In genomic region chr10:5560142-5560843, GRCh38 we compare ENCODE assay signal across 16 cellular contexts. TPM values are rescaled to one million over a fixed set of nuclear protein-coding genes. Genes with fewer than 3 reads are reported as not detected.
DNase-seq lines count a peak whose midpoint lies in the region; ATAC-seq and TF ChIP-seq lines count a peak whose summit lies in the region.
"Had no signal": no experiment of that assay in that cellular context is flagged by ENCODE, and none has a peak within 500 bp of the region (broad histone marks: within the 10 kb centered on the region; RNA-seq: fewer than 3 reads in every experiment).

No MANE protein-coding gene starts in this region.

- H3F3A ChIP-seq in GM23338 (replicated peaks; ENCODE audit: low read depth), result no peaks in the 10 kb centered on the region

- no peaks in the 10 kb centered on the region for H3K36me3 ChIP-seq in GM23338 (ENCODE audit: insufficient read depth)
- H3K36me3 ChIP-seq in SK-N-MC (ENCODE audit: insufficient read depth, low read length), result no peaks in the 10 kb centered on the region
- H3K36me3 ChIP-seq in hepatocyte (replicated peaks; ENCODE audit: insufficient read depth, low read depth), result no peaks in the 10 kb centered on the region
- H3K36me3 ChIP-seq in gastrocnemius medialis, result no peaks in the 10 kb centered on the region

- H3K4me3 ChIP-seq in GM23338, result no peak overlapping the region
- peak overlapping the region; percentile 36; the same call in 1 of the 2 replicates for H3K4me3 ChIP-seq in SK-N-MC
- H3K4me3 ChIP-seq in hepatocyte, result no peak overlapping the region
- H3K4me3 ChIP-seq in gastrocnemius medialis, result no peak overlapping the region

- H4K20me1 ChIP-seq in GM23338 (replicated peaks; ENCODE audit: insufficient read depth), result no peaks in the 10 kb centered on the region
- no peaks in the 10 kb centered on the region for H4K20me1 ChIP-seq in hepatocyte (ENCODE audit: insufficient read depth, poor library complexity, severe bottlenecking)

- H3K9me3 ChIP-seq in SK-N-MC (ENCODE audit: low read depth, low read length) (no peaks in the 10 kb centered on the region), hepatocyte (ENCODE audit: low read depth) (no peaks in the 10 kb centered on the region), gastrocnemius medialis (no peaks in the 10 kb centered on the region)

- H2AFZ ChIP-seq in GM23338 (peak overlapping the region; percentile 14; the same call in 1 of the 2 replicates), hepatocyte (no peak overlapping the region)

- H3K27me3 Mint-ChIP-seq in GM23338 (ENCODE audit: insufficient read depth, low read depth, poor library complexity), result peaks cover 2% of the 10 kb centered on the region

- H3K27ac ChIP-seq in GM23338 (ENCODE audit: low read depth) (no peak overlapping the region), SK-N-MC (peak overlapping the region; percentile 57), hepatocyte (peak overlapping the region; percentile 60), gastrocnemius medialis (no peak overlapping the region)
- H3K27ac ChIP-seq: C4-2B had no signal

- in situ Hi-C loops in gastrocnemius medialis (cut with MboI; ENCODE audit: low sequenced_read_pairs in 4 of 4) (no loop called here), GM13976 (cut with MboI; ENCODE audit: low sequenced_read_pairs, unreplicated experiment) (no loop called here)

- no peaks in the 10 kb centered on the region; the same call in 1 of the 2 replicates for H3K9me2 ChIP-seq in GM23338 (ENCODE audit: insufficient read depth)
- no peaks in the 10 kb centered on the region for H3K9me2 ChIP-seq in hepatocyte (replicated peaks; ENCODE audit: insufficient read depth)

- no peak for DNase-seq in GM23338 (ENCODE audit: low spot score)
- no peak for DNase-seq in SK-N-MC (ENCODE audit: low read depth, low spot score)
- no peak for DNase-seq in hepatocyte (ENCODE audit: low spot score)
- DNase-seq in posterior vena cava (ENCODE audit: low spot score), result peak; percentile 42
- no peak for DNase-seq in gastrocnemius medialis
- no peak for DNase-seq in DMS 273 treated with DMSO at 0.1 percent for 48 hours (lab: John Stamatoyannopoulos, UW)
- DNase-seq in GM13976 (ENCODE audit: low spot score), result no peak
- no peak for DNase-seq in NK-92 (lab: John Stamatoyannopoulos, UW; ENCODE audit: unreplicated experiment)
- DNase-seq: DND-41, foreskin melanocyte, natural killer cell, NCI-H1694 treated with DMSO at 0.1 percent for 48 hours, NCI-H748 treated with DMSO at 0.1 percent for 48 hours had no signal

- no peaks in the 10 kb centered on the region for H3K9me3 Mint-ChIP-seq in GM23338
- H3K9me3 Mint-ChIP-seq: IgD-negative memory B cell; natural killer cell; stimulated activated naive CD8-positive, alpha-beta T cell treated with anti-CD3 and anti-CD28 coated beads, Interleukin-15, amount 100 ng/mL, for 72 hours had no signal

- intact Hi-C loops in posterior vena cava (cut with DNase I) (no loop called here), gastrocnemius medialis (cut with DNase I; ENCODE audit: low total_unique reads) (no loop called here)

- H3K36me3 Mint-ChIP-seq in GM23338 (ENCODE audit: low read depth), result no peaks in the 10 kb centered on the region; the same call in 2 of the 3 replicates
- H3K36me3 Mint-ChIP-seq: IgD-negative memory B cell, natural killer cell had no signal

- no peak overlapping the region for H3K9ac ChIP-seq in SK-N-MC (ENCODE audit: insufficient read length)

- H3K4me1 ChIP-seq in GM23338 (ENCODE audit: insufficient read depth) (peaks cover 3% of the 10 kb centered on the region; the same call in 1 of the 2 replicates), hepatocyte (ENCODE audit: insufficient read depth) (peaks cover 27% of the 10 kb centered on the region), gastrocnemius medialis (no peaks in the 10 kb centered on the region)

- peaks cover 17% of the 10 kb centered on the region for H3K4me1 Mint-ChIP-seq in GM23338

- 69% methylated on average over 10 of the region's 10 CpGs for WGBS in hepatocyte (ENCODE audit: low lambda C conversion rate, missing lambda C conversion rate)

- no peak overlapping the region for H3K27ac Mint-ChIP-seq in GM23338
- H3K27ac Mint-ChIP-seq: natural killer cell; stimulated activated naive CD8-positive, alpha-beta T cell treated with anti-CD3 and anti-CD28 coated beads, Interleukin-15, amount 100 ng/mL, for 72 hours had no signal

- no peak overlapping the region for H3K4me3 Mint-ChIP-seq in GM23338
- H3K4me3 Mint-ChIP-seq: IgD-negative memory B cell; natural killer cell; stimulated activated naive CD8-positive, alpha-beta T cell treated with anti-CD3 and anti-CD28 coated beads, Interleukin-15, amount 100 ng/mL, for 72 hours had no signal

- H3K79me2 ChIP-seq in GM23338 (replicated peaks; ENCODE audit: insufficient read depth) (no peaks in the 10 kb centered on the region), hepatocyte (no peaks in the 10 kb centered on the region)

- ATAC-seq in GM23338 (no peak), gastrocnemius medialis (no peak)
- ATAC-seq: natural killer cell; stimulated activated naive CD8-positive, alpha-beta T cell treated with anti-CD3 and anti-CD28 coated beads, Interleukin-15, amount 100 ng/mL, for 72 hours had no signal

- TF ChIP-seq POLR2A in gastrocnemius medialis (IDR thresholded peaks at IDR 0.05), result no peak

- H3K4me2 ChIP-seq in GM23338 (no peak overlapping the region), hepatocyte (no peak overlapping the region)

- TF ChIP-seq CTCF in GM23338 (conservative IDR thresholded peaks at IDR 0.05; ENCODE audit: low read depth in 2 of 2) (no peak), hepatocyte (IDR thresholded peaks at IDR 0.05; ENCODE audit: poor library complexity) (no peak), gastrocnemius medialis (IDR thresholded peaks at IDR 0.05 in 4 of 5, conservative IDR thresholded peaks at IDR 0.05 in 1 of 5) (no peak), GM13976 (IDR thresholded peaks at IDR 0.05; ENCODE audit: borderline replicate concordance, control extremely low read depth, extremely low read depth, insufficient read depth, missing control alignments) (no peak)

- H3K27me3 ChIP-seq in GM23338 (ENCODE audit: insufficient read depth) (no peaks in the 10 kb centered on the region), hepatocyte (no peaks in the 10 kb centered on the region), gastrocnemius medialis (no peaks in the 10 kb centered on the region)

TF ChIP-seq in GM23338, 12 proteins besides CTCF, POLR2A, EP300 and RAD21 (continues in another document):
- TF ChIP-seq CREB1 (CRISPR knock-in tag; IDR thresholded peaks at IDR 0.05; ENCODE audit: low read depth), result no peak

RNA-seq across cellular contexts. Expression of gene CALML3, which starts 35.5 kb away (rescaled TPM):
- not detected in 2 replicates for total RNA-seq in GM23338 (2014; rRNA removed; shearing (Covaris generic))
- polyA plus RNA-seq in GM23338 (2016; fragmentation: Nextera tagmentation; extraction: Ambion mirVana), result not detected in 2 replicates
- total RNA-seq in hepatocyte, result not detected in 2 replicates
- polyA plus RNA-seq in hepatocyte, result not detected in 2 replicates
- total RNA-seq in posterior vena cava, result not detected
- not detected for total RNA-seq in gastrocnemius medialis
- total RNA-seq: natural killer cell had no signal
- polyA plus RNA-seq: IgD-negative memory B cell had no signal

Comparison
In these comparisons a context has a peak if more than half of its experiments do, and no peak if none do; other contexts are left out.
1. H3K27ac ChIP-seq: peak in SK-N-MC (single experiment) and hepatocyte (single experiment); none in GM23338 (single experiment) and gastrocnemius medialis (0 of 4).